ENCODE assay signal across 2 cellular contexts in the genomic region with DNA sequence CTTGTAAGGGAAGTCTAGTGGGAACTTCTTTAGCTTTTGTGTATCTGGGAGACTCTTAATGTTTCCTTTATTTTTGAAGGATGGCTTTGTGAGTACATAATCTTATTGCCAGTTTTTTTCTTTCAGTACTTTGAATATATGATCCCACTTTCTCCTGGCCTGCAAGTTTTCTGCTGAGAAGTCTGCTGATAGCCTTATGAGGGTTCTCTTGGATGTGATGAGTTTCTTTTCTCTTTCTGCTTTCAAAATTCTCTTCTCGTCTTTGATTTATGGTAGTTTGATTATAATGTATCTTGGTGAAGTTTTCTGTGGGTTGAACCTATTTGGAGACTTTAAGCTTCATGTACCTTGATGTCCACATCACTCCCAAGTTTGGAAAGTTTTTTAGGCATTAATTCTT.
A peak's percentile ranks its signal among the peaks of the same experiment; 100 is the strongest.
TF ChIP-seq lines count a peak whose summit lies in the region.

No MANE protein-coding gene starts in this region.

TF ChIP-seq in HepG2, 621 proteins besides CTCF, POLR2A, EP300 and RAD21:
- no peak for TF ChIP-seq MAZ (IDR thresholded peaks at IDR 0.05; ENCODE audit: borderline replicate concordance, low read depth, low read length)
- no peak for TF ChIP-seq MAZ (CRISPR knock-in tag; IDR thresholded peaks at IDR 0.05; ENCODE audit: low read depth)
- no peak for TF ChIP-seq SRY (CRISPR knock-in tag; IDR thresholded peaks at IDR 0.05)
- TF ChIP-seq MED8 (CRISPR knock-in tag; IDR thresholded peaks at IDR 0.05; ENCODE audit: insufficient replicate concordance) = no peak
- TF ChIP-seq, protein P1, sequence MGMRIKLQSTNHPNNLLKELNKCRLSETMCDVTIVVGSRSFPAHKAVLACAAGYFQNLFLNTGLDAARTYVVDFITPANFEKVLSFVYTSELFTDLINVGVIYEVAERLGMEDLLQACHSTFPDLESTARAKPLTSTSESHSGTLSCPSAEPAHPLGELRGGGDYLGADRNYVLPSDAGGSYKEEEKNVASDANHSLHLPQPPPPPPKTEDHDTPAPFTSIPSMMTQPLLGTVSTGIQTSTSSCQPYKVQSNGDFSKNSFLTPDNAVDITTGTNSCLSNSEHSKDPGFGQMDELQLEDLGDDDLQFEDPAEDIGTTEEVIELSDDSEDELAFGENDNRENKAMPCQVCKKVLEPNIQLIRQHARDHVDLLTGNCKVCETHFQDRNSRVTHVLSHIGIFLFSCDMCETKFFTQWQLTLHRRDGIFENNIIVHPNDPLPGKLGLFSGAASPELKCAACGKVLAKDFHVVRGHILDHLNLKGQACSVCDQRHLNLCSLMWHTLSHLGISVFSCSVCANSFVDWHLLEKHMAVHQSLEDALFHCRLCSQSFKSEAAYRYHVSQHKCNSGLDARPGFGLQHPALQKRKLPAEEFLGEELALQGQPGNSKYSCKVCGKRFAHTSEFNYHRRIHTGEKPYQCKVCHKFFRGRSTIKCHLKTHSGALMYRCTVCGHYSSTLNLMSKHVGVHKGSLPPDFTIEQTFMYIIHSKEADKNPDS (CRISPR knock-in tag; IDR thresholded peaks at IDR 0.05) = no peak
- TF ChIP-seq ATF1 (CRISPR knock-in tag; IDR thresholded peaks at IDR 0.05) = no peak
- TF ChIP-seq, protein P2, sequence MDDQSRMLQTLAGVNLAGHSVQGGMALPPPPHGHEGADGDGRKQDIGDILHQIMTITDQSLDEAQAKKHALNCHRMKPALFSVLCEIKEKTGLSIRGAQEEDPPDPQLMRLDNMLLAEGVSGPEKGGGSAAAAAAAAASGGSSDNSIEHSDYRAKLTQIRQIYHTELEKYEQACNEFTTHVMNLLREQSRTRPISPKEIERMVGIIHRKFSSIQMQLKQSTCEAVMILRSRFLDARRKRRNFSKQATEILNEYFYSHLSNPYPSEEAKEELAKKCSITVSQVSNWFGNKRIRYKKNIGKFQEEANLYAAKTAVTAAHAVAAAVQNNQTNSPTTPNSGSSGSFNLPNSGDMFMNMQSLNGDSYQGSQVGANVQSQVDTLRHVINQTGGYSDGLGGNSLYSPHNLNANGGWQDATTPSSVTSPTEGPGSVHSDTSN (CRISPR knock-in tag; IDR thresholded peaks at IDR 0.05; ENCODE audit: borderline replicate concordance) = no peak
- no peak for TF ChIP-seq TBL1XR1 (IDR thresholded peaks at IDR 0.05; ENCODE audit: borderline replicate concordance, low read length, partially characterized antibody)
- TF ChIP-seq ZNF317 (CRISPR knock-in tag; IDR thresholded peaks at IDR 0.05) = peak; percentile 79

TF ChIP-seq in GM12878, 131 proteins besides CTCF, POLR2A, EP300 and RAD21:
- TF ChIP-seq ZNF24 (IDR thresholded peaks at IDR 0.05) = no peak
- TF ChIP-seq CBX5 (IDR thresholded peaks at IDR 0.05; ENCODE audit: low read depth) = peak; percentile 59; the same call in 1 of the 2 replicates
